Comparison of ENCODE assay signal across 24 cellular contexts in genomic region chr3:190249414-190249813, GRCh38.
"Had no signal": no experiment of that assay in that cellular context is flagged by ENCODE, and none has a peak within 500 bp of the region (broad histone marks: within the 10 kb centered on the region; RNA-seq: fewer than 3 reads in every experiment).

No MANE protein-coding gene starts in this region.

- H3K4me1 ChIP-seq: adrenal gland, Peyer's patch had no signal

- H3K4me3 ChIP-seq: adrenal gland, MG63, Peyer's patch had no signal

- H3K27me3 Mint-ChIP-seq: activated naive CD8-positive, alpha-beta T cell treated with anti-CD3 and anti-CD28 coated beads, Interleukin-2, amount 10 ng/mL, durations not matched to agents 7 days and 5 days had no signal

- H3K27ac ChIP-seq: adrenal gland, Peyer's patch, RWPE1 had no signal

- H3K36me3 Mint-ChIP-seq: activated naive CD8-positive, alpha-beta T cell treated with anti-CD3 and anti-CD28 coated beads, Interleukin-2, amount 10 ng/mL, durations not matched to agents 7 days and 5 days had no signal

- H3K27me3 ChIP-seq: adrenal gland, MG63, Peyer's patch had no signal

- ATAC-seq: activated CD8-positive, alpha-beta T cell treated with anti-CD3 and anti-CD28 coated beads, Interleukin-2, amount 10 ng/mL, durations not matched to agents 7 days and 5 days; WTC11 had no signal

- H3K36me3 ChIP-seq: adrenal gland, MG63, Peyer's patch had no signal

- H3K4me1 Mint-ChIP-seq: activated naive CD8-positive, alpha-beta T cell treated with anti-CD3 and anti-CD28 coated beads, Interleukin-2, amount 10 ng/mL, durations not matched to agents 7 days and 5 days had no signal

- H3K4me3 Mint-ChIP-seq: activated CD8-positive, alpha-beta T cell treated with anti-CD3 and anti-CD28 coated beads, Interleukin-2, amount 10 ng/mL, durations not matched to agents 7 days and 5 days; activated naive CD8-positive, alpha-beta T cell treated with anti-CD3 and anti-CD28 coated beads, Interleukin-2, amount 10 ng/mL, durations not matched to agents 7 days and 5 days; T-helper 1 cell treated with Interleukin-12 subunit alpha and Interleukin-12 subunit beta and Interleukin-4 antibody, amounts not matched to agents 30 μg/mL and 1 μg/mL, for 36 hours; WTC11 had no signal

- DNase-seq: activated CD4-positive, alpha-beta T cell treated with anti-CD3 and anti-CD28 coated beads for 48 hours; activated CD4-positive, alpha-beta T cell treated with anti-CD3 and anti-CD28 coated beads, Interleukin-2, amount 50 U/mL, for 4 hours; activated CD4-positive, CD25-positive, alpha-beta regulatory T cell treated with anti-CD3 and anti-CD28 coated beads, Interleukin-2, amount 50 U/mL, for 72 hours; activated CD8-positive, alpha-beta memory T cell treated with anti-CD3 and anti-CD28 coated beads, Interleukin-2, amount 50 U/mL, for 48 hours; activated CD8-positive, alpha-beta T cell treated with anti-CD3 and anti-CD28 coated beads, Interleukin-2, amount 10 ng/mL, durations not matched to agents 7 days and 5 days; activated naive CD4-positive, alpha-beta T cell treated with anti-CD3 and anti-CD28 coated beads, Interleukin-2, amount 50 U/mL, for 16 hours; activated naive CD8-positive, alpha-beta T cell treated with anti-CD3 and anti-CD28 coated beads, Interleukin-2, amount 10 ng/mL, durations not matched to agents 7 days and 5 days; activated T-cell treated with anti-CD3 and anti-CD28 coated beads, Interleukin-2, amount 50 U/mL, for 1 hour; adrenal gland; anterior cingulate cortex; cerebellar nuclear complex; MG63; NCI-H1105; NCI-H1436; NCI-H1694 treated with DMSO at 0.1 percent for 48 hours; NCI-H2029 treated with DMSO at 0.1 percent for 48 hours; NCI-H69; NK-92 treated with Interleukin-12 subunit alpha and Interleukin-12 subunit beta, amount 100 ng/mL, for 24 hours; OCI-M1; Peyer's patch; SHP77 treated with DMSO at 0.1 percent for 48 hours had no signal

- H3K9me3 ChIP-seq: adrenal gland, Peyer's patch had no signal

- H3K27ac Mint-ChIP-seq: activated CD8-positive, alpha-beta T cell treated with anti-CD3 and anti-CD28 coated beads, Interleukin-2, amount 10 ng/mL, durations not matched to agents 7 days and 5 days; activated naive CD8-positive, alpha-beta T cell treated with anti-CD3 and anti-CD28 coated beads, Interleukin-2, amount 10 ng/mL, durations not matched to agents 7 days and 5 days; T-helper 1 cell treated with Interleukin-12 subunit alpha and Interleukin-12 subunit beta and Interleukin-4 antibody, amounts not matched to agents 30 μg/mL and 1 μg/mL, for 36 hours; WTC11 had no signal
